In genomic region chr4:107740950-107741701, GRCh38 we compare ENCODE assay signal across 9 cellular contexts. TPM values are rescaled to one million over a fixed set of nuclear protein-coding genes. Genes with fewer than 3 reads are reported as not detected.
DNase-seq lines count a peak whose midpoint lies in the region; ATAC-seq and TF ChIP-seq lines count a peak whose summit lies in the region.
"Had no signal": no experiment of that assay in that cellular context is flagged by ENCODE, and none has a peak within 500 bp of the region (broad histone marks: within the 10 kb centered on the region; RNA-seq: fewer than 3 reads in every experiment).

No MANE protein-coding gene starts in this region.

- no peaks in the 10 kb centered on the region for H3K9me2 ChIP-seq in PC-3 (replicated peaks; ENCODE audit: low read length)

- no TSS peak for BruUV-seq in PC-3 (replicated peaks; lab: Mats Ljungman, UMichigan)

- H3K27me3 Mint-ChIP-seq in activated CD8-positive, alpha-beta T cell treated with anti-CD3 and anti-CD28 coated beads, Interleukin-2, amount 10 ng/mL, durations not matched to agents 7 days and 5 days (ENCODE audit: low read depth) = peaks cover 2% of the 10 kb centered on the region
- H3K27me3 Mint-ChIP-seq: activated naive CD8-positive, alpha-beta T cell treated with anti-CD3 and anti-CD28 coated beads, Interleukin-2, amount 10 ng/mL, durations not matched to agents 7 days and 5 days had no signal

- H3K36me3 ChIP-seq in PC-3 (ENCODE audit: low read depth, low read length) (no peaks in the 10 kb centered on the region), osteoblast (ENCODE audit: insufficient read depth, low read length) (no peaks in the 10 kb centered on the region)

- no peaks in the 10 kb centered on the region for H3K4me1 Mint-ChIP-seq in activated CD8-positive, alpha-beta T cell treated with anti-CD3 and anti-CD28 coated beads, Interleukin-2, amount 10 ng/mL, durations not matched to agents 7 days and 5 days (ENCODE audit: low read depth)

- no peak overlapping the region for H3K4me3 Mint-ChIP-seq in activated CD8-positive, alpha-beta T cell treated with anti-CD3 and anti-CD28 coated beads, Interleukin-2, amount 10 ng/mL, durations not matched to agents 7 days and 5 days
- H3K4me3 Mint-ChIP-seq: activated naive CD8-positive, alpha-beta T cell treated with anti-CD3 and anti-CD28 coated beads, Interleukin-2, amount 10 ng/mL, durations not matched to agents 7 days and 5 days had no signal

- no peaks in the 10 kb centered on the region for H3K9me3 Mint-ChIP-seq in activated CD8-positive, alpha-beta T cell treated with anti-CD3 and anti-CD28 coated beads, Interleukin-2, amount 10 ng/mL, durations not matched to agents 7 days and 5 days (ENCODE audit: insufficient read depth)
- H3K9me3 Mint-ChIP-seq: activated naive CD8-positive, alpha-beta T cell treated with anti-CD3 and anti-CD28 coated beads, Interleukin-2, amount 10 ng/mL, durations not matched to agents 7 days and 5 days had no signal

- TF ChIP-seq CTCF in AG04449 (IDR thresholded peaks at IDR 0.05; ENCODE audit: insufficient read depth, low read length, missing control alignments) (no peak), PC-3 (conservative IDR thresholded peaks at IDR 0.05; ENCODE audit: low read depth, low read length) (no peak), fibroblast of the aortic adventitia (IDR thresholded peaks at IDR 0.05; ENCODE audit: insufficient read depth, low read length) (no peak), osteoblast (IDR thresholded peaks at IDR 0.05; ENCODE audit: extremely low read depth, low read depth, low read length) (no peak)

- no peak overlapping the region for H2AFZ ChIP-seq in PC-3 (ENCODE audit: low read length)
- H2AFZ ChIP-seq in osteoblast (ENCODE audit: low read length) = peak overlapping the region; percentile 81

- H3K4me3 ChIP-seq in AG04449 (ENCODE audit: low read depth, low read length) = no peak overlapping the region
- no peak overlapping the region for H3K4me3 ChIP-seq in PC-3 (ENCODE audit: low read length)
- no peak overlapping the region for H3K4me3 ChIP-seq in fibroblast of the aortic adventitia (ENCODE audit: low read depth, low read length)
- H3K4me3 ChIP-seq in osteoblast (ENCODE audit: insufficient read depth, low read length) = peak overlapping the region; percentile 10

- no peaks in the 10 kb centered on the region for H3F3A ChIP-seq in PC-3 (ENCODE audit: low read length, unreplicated experiment)

- H3K36me3 Mint-ChIP-seq in activated CD8-positive, alpha-beta T cell treated with anti-CD3 and anti-CD28 coated beads, Interleukin-2, amount 10 ng/mL, durations not matched to agents 7 days and 5 days (ENCODE audit: low read depth) = no peaks in the 10 kb centered on the region
- H3K36me3 Mint-ChIP-seq: activated naive CD8-positive, alpha-beta T cell treated with anti-CD3 and anti-CD28 coated beads, Interleukin-2, amount 10 ng/mL, durations not matched to agents 7 days and 5 days had no signal

- H3K27me3 ChIP-seq in PC-3 (ENCODE audit: low read length) (no peaks in the 10 kb centered on the region), osteoblast (ENCODE audit: insufficient read depth, low read length) (no peaks in the 10 kb centered on the region)

- no peak for ATAC-seq in PC-3
- ATAC-seq in GM18517 (IDR thresholded peaks at IDR 0.05; ENCODE audit: unreplicated experiment) = no peak
- ATAC-seq in activated CD8-positive, alpha-beta T cell treated with anti-CD3 and anti-CD28 coated beads, Interleukin-2, amount 10 ng/mL, durations not matched to agents 7 days and 5 days = no peak

- H3K4me2 ChIP-seq in PC-3 (ENCODE audit: low read length) (no peak overlapping the region), osteoblast (ENCODE audit: insufficient read depth, low read length) (peak overlapping the region; percentile 71)

- H3K9me3 ChIP-seq in PC-3 (ENCODE audit: low read length) (no peaks in the 10 kb centered on the region), osteoblast (ENCODE audit: low read depth, low read length) (no peaks in the 10 kb centered on the region)

- peak; percentile 44 for DNase-seq in AG04449 (ENCODE audit: low read depth, low spot score)
- DNase-seq in PC-3 = peak; percentile 21
- peak; percentile 78 for DNase-seq in fibroblast of the aortic adventitia (ENCODE audit: low read depth)
- peak; percentile 58 for DNase-seq in osteoblast (ENCODE audit: insufficient read length, low spot score, missing footprints)
- DNase-seq in activated CD4-positive, alpha-beta T cell treated with anti-CD3 and anti-CD28 coated beads, Interleukin-2, amount 50 U/mL, for 1 hour = no peak
- no peak for DNase-seq in stimulated activated CD4-positive, alpha-beta T cell treated with anti-CD3 and anti-CD28 coated beads, Interleukin-4, amount 100 ng/mL, for 24 hours
- no peak for DNase-seq in activated CD8-positive, alpha-beta T cell treated with anti-CD3 and anti-CD28 coated beads, Interleukin-2, amount 10 ng/mL, durations not matched to agents 7 days and 5 days
- DNase-seq: activated naive CD8-positive, alpha-beta T cell treated with anti-CD3 and anti-CD28 coated beads, Interleukin-2, amount 10 ng/mL, durations not matched to agents 7 days and 5 days had no signal

- H3K79me2 ChIP-seq in PC-3 (ENCODE audit: low read length) = no peaks in the 10 kb centered on the region
- no peaks in the 10 kb centered on the region for H3K79me2 ChIP-seq in osteoblast (ENCODE audit: insufficient read depth, low read length)

- no peak overlapping the region for H3K9ac ChIP-seq in PC-3 (ENCODE audit: low read length)

- H3K27ac ChIP-seq in PC-3 (ENCODE audit: low read length) (no peak overlapping the region), osteoblast (ENCODE audit: low read depth, low read length) (peak overlapping the region; percentile 74)

- no peak overlapping the region for H3K27ac Mint-ChIP-seq in activated CD8-positive, alpha-beta T cell treated with anti-CD3 and anti-CD28 coated beads, Interleukin-2, amount 10 ng/mL, durations not matched to agents 7 days and 5 days
- H3K27ac Mint-ChIP-seq: activated naive CD8-positive, alpha-beta T cell treated with anti-CD3 and anti-CD28 coated beads, Interleukin-2, amount 10 ng/mL, durations not matched to agents 7 days and 5 days had no signal

- POLR2A ChIA-PET in AG04449 (lab: Yijun Ruan, JAX) = no interaction called here
- POLR2A ChIA-PET in PC-3 (lab: Charles Lee; ENCODE audit: unreplicated experiment) = interaction anchor here (0.6 kb wide), 1 partner anchor 1008 kb away, joined by 3 read pairs; no protein-coding TSS in a partner anchor
- POLR2A ChIA-PET in activated CD8-positive, alpha-beta T cell treated with anti-CD3 and anti-CD28 coated beads, Interleukin-2, amount 10 ng/mL, durations not matched to agents 7 days and 5 days (lab: Charles Lee) = no interaction called here

- H3K4me1 ChIP-seq in PC-3 (ENCODE audit: insufficient read depth, low read length) (no peaks in the 10 kb centered on the region), osteoblast (ENCODE audit: insufficient read depth, low read length) (peaks cover 14% of the 10 kb centered on the region)

- intact Hi-C loops in PC-3 (cut with micrococcal nuclease) = no loop called here

- H4K20me1 ChIP-seq in PC-3 (ENCODE audit: low read length) = no peaks in the 10 kb centered on the region
- H4K20me1 ChIP-seq in osteoblast (ENCODE audit: insufficient read depth, low read length) = no peaks in the 10 kb centered on the region

- CTCF ChIA-PET in AG04449 (lab: Yijun Ruan, JAX) = interaction anchor here (1.3 to 3.1 kb wide), 5 partner anchors 11 to 171 kb away, joined by 3 to 17 read pairs (median 8); partner anchors contain the start of gene PAPSS1
- CTCF ChIA-PET in PC-3 (lab: Charles Lee) = no interaction called here
- CTCF ChIA-PET in activated CD8-positive, alpha-beta T cell treated with anti-CD3 and anti-CD28 coated beads, Interleukin-2, amount 10 ng/mL, durations not matched to agents 7 days and 5 days (lab: Charles Lee) = interaction anchor here (2.1 kb wide), 1 partner anchor 20 kb away, joined by 5 read pairs; no protein-coding TSS in a partner anchor

RNA-seq across cellular contexts. Expression of gene PAPSS1, which starts 21.1 kb away (rescaled TPM):
- total RNA-seq in PC-3 (2014; rRNA removed) (24.5 and 28.0 TPM in 2 replicates), fibroblast of the aortic adventitia (ENCODE audit: low replicate concordance) (62.0 and 174 TPM in 2 replicates), osteoblast (107 and 123 TPM in 2 replicates)
- total RNA-seq in activated CD8-positive, alpha-beta T cell treated with anti-CD3 and anti-CD28 coated beads, Interleukin-2, amount 10 ng/mL, durations not matched to agents 7 days and 5 days = 10 to 100 TPM; 20.5 to 20.8 TPM

Comparison
In these comparisons a context has a peak if more than half of its experiments do, and no peak if none do; other contexts are left out.
1. DNase-seq: peak in AG04449 (single experiment), PC-3 (single experiment), fibroblast of the aortic adventitia (single experiment) and osteoblast (single experiment); none in activated CD4-positive, alpha-beta T cell treated with anti-CD3 and anti-CD28 coated beads, Interleukin-2, amount 50 U/mL, for 1 hour (single experiment), stimulated activated CD4-positive, alpha-beta T cell treated with anti-CD3 and anti-CD28 coated beads, Interleukin-4, amount 100 ng/mL, for 24 hours (single experiment) and activated CD8-positive, alpha-beta T cell treated with anti-CD3 and anti-CD28 coated beads, Interleukin-2, amount 10 ng/mL, durations not matched to agents 7 days and 5 days (single experiment).